In genomic region chr13:108495686-108496363, GRCh38 we compare ENCODE assay signal across 10 cellular contexts.
DNase-seq lines count a peak whose midpoint lies in the region; ATAC-seq and TF ChIP-seq lines count a peak whose summit lies in the region.
"Had no signal": no experiment of that assay in that cellular context is flagged by ENCODE, and none has a peak within 500 bp of the region (broad histone marks: within the 10 kb centered on the region; RNA-seq: fewer than 3 reads in every experiment).

No MANE protein-coding gene starts in this region.

- no peaks in the 10 kb centered on the region for H3K9me3 ChIP-seq in thoracic aorta

- peaks cover 3% of the 10 kb centered on the region for H3K9me3 Mint-ChIP-seq in activated T-cell treated with anti-CD3 and anti-CD28 coated beads, Interleukin-2, amount 50 U/mL, for 4 hours

- DNase-seq in activated T-cell treated with anti-CD3 and anti-CD28 coated beads, Interleukin-2, amount 50 U/mL, for 4 hours, result no peak
- DNase-seq in activated T-cell treated with anti-CD3 and anti-CD28 coated beads, Interleukin-2, amount 50 U/mL, for 1 hour, result no peak
- DNase-seq in amniotic epithelial cell (ENCODE audit: low read depth) (peak; percentile 19), kidney tubule cell (ENCODE audit: low spot score) (peak; percentile 19), thoracic aorta (ENCODE audit: low spot score) (no peak), NAMALWA (ENCODE audit: low spot score) (no peak), T1000 (lab: John Stamatoyannopoulos, UW) (no peak)
- DNase-seq: activated CD8-positive, alpha-beta memory T cell treated with anti-CD3 and anti-CD28 coated beads, Interleukin-2, amount 50 U/mL, for 48 hours had no signal

- peaks cover 0 to 11% of the 10 kb centered on the region in 2 donors for H3K4me1 ChIP-seq in thoracic aorta (ENCODE audit: control insufficient read depth in 1 of 2, low read depth in 2 of 2)

- H3K27me3 Mint-ChIP-seq in activated T-cell treated with anti-CD3 and anti-CD28 coated beads, Interleukin-2, amount 50 U/mL, for 4 hours (ENCODE audit: low read depth), result peaks cover 39% of the 10 kb centered on the region

- no peaks in the 10 kb centered on the region for H3K36me3 ChIP-seq in thoracic aorta

- H3K4me3 ChIP-seq in thoracic aorta, result peak overlapping the region; percentile 35

- peak; percentile 51 to 64 for ATAC-seq in activated T-cell treated with anti-CD3 and anti-CD28 coated beads, Interleukin-2, amount 50 U/mL, for 4 hours
- ATAC-seq in thoracic aorta (ENCODE audit: insufficient number of reproducible peaks, low FRiP score, low read depth) (no peak), GM19023 (IDR thresholded peaks at IDR 0.05; ENCODE audit: unreplicated experiment) (no peak)

- H3K27ac ChIP-seq in thoracic aorta, result no peak overlapping the region
- H3K27ac ChIP-seq: C4-2B had no signal

- peak overlapping the region; percentile 57 for H3K4me3 Mint-ChIP-seq in activated T-cell treated with anti-CD3 and anti-CD28 coated beads, Interleukin-2, amount 50 U/mL, for 4 hours

- peaks cover 12% of the 10 kb centered on the region for H3K4me1 Mint-ChIP-seq in activated T-cell treated with anti-CD3 and anti-CD28 coated beads, Interleukin-2, amount 50 U/mL, for 4 hours (ENCODE audit: low read depth)

- H3K27me3 ChIP-seq in thoracic aorta (replicated peaks; ENCODE audit: insufficient read depth), result no peaks in the 10 kb centered on the region

- no peaks in the 10 kb centered on the region for H3K36me3 Mint-ChIP-seq in activated T-cell treated with anti-CD3 and anti-CD28 coated beads, Interleukin-2, amount 50 U/mL, for 4 hours (ENCODE audit: insufficient read depth)

- TF ChIP-seq CTCF in thoracic aorta (IDR thresholded peaks at IDR 0.05), result no peak

Comparison
In these comparisons a context has a peak if more than half of its experiments do, and no peak if none do; other contexts are left out.
1. ATAC-seq: peak in activated T-cell treated with anti-CD3 and anti-CD28 coated beads, Interleukin-2, amount 50 U/mL, for 4 hours (2 of 2); none in thoracic aorta (single experiment) and GM19023 (single experiment).
2. DNase-seq: peak in amniotic epithelial cell (single experiment) and kidney tubule cell (single experiment); none in activated T-cell treated with anti-CD3 and anti-CD28 coated beads, Interleukin-2, amount 50 U/mL, for 4 hours (single experiment), activated T-cell treated with anti-CD3 and anti-CD28 coated beads, Interleukin-2, amount 50 U/mL, for 1 hour (single experiment), thoracic aorta (single experiment), NAMALWA (single experiment) and T1000 (single experiment).